Comparison of ENCODE assay signal across 29 cellular contexts in genomic region chr10:44011603-44011981, GRCh38.
DNase-seq lines count a peak whose midpoint lies in the region; ATAC-seq, FAIRE-seq and TF ChIP-seq lines count a peak whose summit lies in the region.
"Had no signal": no experiment of that assay in that cellular context is flagged by ENCODE, and none has a peak within 500 bp of the region (broad histone marks: within the 10 kb centered on the region; RNA-seq: fewer than 3 reads in every experiment).

No MANE protein-coding gene starts in this region.

- H3K4me3 Mint-ChIP-seq in stimulated activated effector memory CD8-positive, alpha-beta T cell treated with anti-CD3 and anti-CD28 coated beads, Interleukin-12 subunit alpha, Interleukin-12 subunit beta, amount 100 ng/mL, for 72 hours, result no peak overlapping the region
- H3K4me3 Mint-ChIP-seq: activated naive CD8-positive, alpha-beta T cell; effector memory CD8-positive, alpha-beta T cell; mesothelial cell of epicardium had no signal

- H3K4me1 Mint-ChIP-seq in stimulated activated effector memory CD8-positive, alpha-beta T cell treated with anti-CD3 and anti-CD28 coated beads, Interleukin-12 subunit alpha, Interleukin-12 subunit beta, amount 100 ng/mL, for 72 hours, result peaks cover 8% of the 10 kb centered on the region

- TF ChIP-seq CTCF in RWPE2 (IDR thresholded peaks at IDR 0.05; ENCODE audit: poor library complexity, severe bottlenecking) (no peak), keratinocyte (optimal IDR thresholded peaks at IDR 0.05 in 1 of 3, IDR thresholded peaks at IDR 0.05 in 1 of 3, conservative IDR thresholded peaks at IDR 0.05 in 1 of 3; ENCODE audit: extremely low read depth in 1 of 3, insufficient read depth in 2 of 3, low read length in 3 of 3) (no peak), spleen (IDR thresholded peaks at IDR 0.05 in 8 of 11, conservative IDR thresholded peaks at IDR 0.05 in 3 of 11) (no peak)

- H3K27me3 ChIP-seq in BLaER1 (no peaks in the 10 kb centered on the region), RWPE2 (ENCODE audit: insufficient read depth, poor library complexity, severe bottlenecking) (no peaks in the 10 kb centered on the region), keratinocyte (ENCODE audit: control insufficient read depth, extremely low read depth, insufficient read depth, low read length) (no peaks in the 10 kb centered on the region), spleen (replicated peaks in 1 of 7) (no peaks in the 10 kb centered on the region)
- H3K27me3 ChIP-seq: cardiac muscle cell, colonic mucosa, heart right ventricle, right lobe of liver, thyroid gland had no signal

- H3K27ac Mint-ChIP-seq in stimulated activated effector memory CD8-positive, alpha-beta T cell treated with anti-CD3 and anti-CD28 coated beads, Interleukin-12 subunit alpha, Interleukin-12 subunit beta, amount 100 ng/mL, for 72 hours, result no peak overlapping the region
- H3K27ac Mint-ChIP-seq: activated naive CD8-positive, alpha-beta T cell; effector memory CD8-positive, alpha-beta T cell; mesothelial cell of epicardium; progenitor cell of endocrine pancreas had no signal

- H3K9ac ChIP-seq in BLaER1, result no peak overlapping the region
- no peak overlapping the region for H3K9ac ChIP-seq in keratinocyte (ENCODE audit: control insufficient read depth, extremely low read depth, insufficient read depth, low read length)

- no peaks in the 10 kb centered on the region for H3K36me3 ChIP-seq in BLaER1
- no peaks in the 10 kb centered on the region for H3K36me3 ChIP-seq in RWPE2 (ENCODE audit: low read depth)
- H3K36me3 ChIP-seq in keratinocyte (ENCODE audit: control insufficient read depth in 2 of 2, extremely low read depth in 1 of 2, insufficient read depth in 2 of 2, low read length in 2 of 2), result no peaks in the 10 kb centered on the region
- H3K36me3 ChIP-seq in spleen, result no peaks in the 10 kb centered on the region
- H3K36me3 ChIP-seq: cardiac muscle cell, colonic mucosa, heart right ventricle, right lobe of liver, thyroid gland had no signal

- H3K9me1 ChIP-seq in keratinocyte (ENCODE audit: control insufficient read depth, extremely low read depth, insufficient read depth, low read length), result no peaks in the 10 kb centered on the region

- FAIRE-seq in GM18507 (lab: Jason Lieb, UNC) (peak; percentile 12), keratinocyte (lab: Jason Lieb, UNC) (no peak)
- FAIRE-seq: G401.6, H54, RCC 7860 had no signal

- no peak overlapping the region for H2AFZ ChIP-seq in keratinocyte (ENCODE audit: control insufficient read depth, low read length)

- H3K4me2 ChIP-seq in BLaER1, result peak overlapping the region; percentile 65
- H3K4me2 ChIP-seq in keratinocyte (ENCODE audit: control insufficient read depth, extremely low read depth, insufficient read depth, low read depth, low read length), result no peak overlapping the region

- H3K27ac ChIP-seq in BLaER1, result no peak overlapping the region
- H3K27ac ChIP-seq in RWPE2 (ENCODE audit: poor library complexity, severe bottlenecking), result peak overlapping the region; percentile 51
- peak overlapping the region; percentile 15 for H3K27ac ChIP-seq in keratinocyte (ENCODE audit: control insufficient read depth, insufficient read depth, low read length)
- no peak overlapping the region for H3K27ac ChIP-seq in spleen
- H3K27ac ChIP-seq: cardiac muscle cell, colonic mucosa, right lobe of liver, thyroid gland had no signal

- no peaks in the 10 kb centered on the region for H3K79me2 ChIP-seq in keratinocyte (ENCODE audit: control insufficient read depth, insufficient read depth, low read length)

- H3K4me1 ChIP-seq in BLaER1 (peaks cover 34% of the 10 kb centered on the region), RWPE2 (ENCODE audit: insufficient read depth, poor library complexity, severe bottlenecking) (peaks cover 3% of the 10 kb centered on the region), keratinocyte (ENCODE audit: control insufficient read depth, extremely low read depth, insufficient read depth, low read length) (peaks cover 13% of the 10 kb centered on the region), spleen (no peaks in the 10 kb centered on the region)
- H3K4me1 ChIP-seq: colonic mucosa, right lobe of liver had no signal

- H3K4me3 ChIP-seq in BLaER1 (no peak overlapping the region), RWPE2 (ENCODE audit: severe bottlenecking) (no peak overlapping the region), keratinocyte (ENCODE audit: control insufficient read depth in 2 of 3, extremely low read depth in 1 of 3, insufficient read depth in 2 of 3, low read depth in 1 of 3, low read length in 3 of 3) (no peak overlapping the region), spleen (no peak overlapping the region)
- H3K4me3 ChIP-seq: cardiac muscle cell, colonic mucosa, heart right ventricle, right lobe of liver, thyroid gland had no signal

- no peak for TF ChIP-seq POLR2A in spleen (IDR thresholded peaks at IDR 0.05)

- H3K9me3 Mint-ChIP-seq in stimulated activated effector memory CD8-positive, alpha-beta T cell treated with anti-CD3 and anti-CD28 coated beads, Interleukin-12 subunit alpha, Interleukin-12 subunit beta, amount 100 ng/mL, for 72 hours, result no peaks in the 10 kb centered on the region
- H3K9me3 Mint-ChIP-seq: effector memory CD8-positive, alpha-beta T cell; mesothelial cell of epicardium had no signal

- H4K20me1 ChIP-seq in BLaER1, result no peaks in the 10 kb centered on the region
- H4K20me1 ChIP-seq in keratinocyte (ENCODE audit: control insufficient read depth, extremely low read depth, insufficient read depth, low read length), result no peaks in the 10 kb centered on the region

- ATAC-seq in RWPE2 (ENCODE audit: low read depth) (no peak), GM21723 (IDR thresholded peaks at IDR 0.05; ENCODE audit: unreplicated experiment) (no peak)
- ATAC-seq in stimulated activated effector memory CD8-positive, alpha-beta T cell treated with anti-CD3 and anti-CD28 coated beads, Interleukin-12 subunit alpha, Interleukin-12 subunit beta, amount 100 ng/mL, for 72 hours, result no peak
- ATAC-seq: effector memory CD8-positive, alpha-beta T cell; right lobe of liver had no signal

- 90 to 96% (median 95%) methylated on average over 5 of the region's 5 CpGs for WGBS in spleen, 5 donors

- no peaks in the 10 kb centered on the region for H3K36me3 Mint-ChIP-seq in stimulated activated effector memory CD8-positive, alpha-beta T cell treated with anti-CD3 and anti-CD28 coated beads, Interleukin-12 subunit alpha, Interleukin-12 subunit beta, amount 100 ng/mL, for 72 hours
- H3K36me3 Mint-ChIP-seq: activated naive CD8-positive, alpha-beta T cell; mesothelial cell of epicardium had no signal

- dilution Hi-C loops in keratinocyte (cut with MboI; ENCODE audit: extremely low pct_ligation_motif_present, low sequenced_read_pairs), result no loop called here

- DNase-seq in GM18507 (ENCODE audit: extremely low spot score, insufficient read length, low read depth), result no peak
- no peak for DNase-seq in RWPE2 (ENCODE audit: low spot score)
- DNase-seq in keratinocyte (ENCODE audit: low read depth, low spot score), result no peak
- no peak for DNase-seq in spleen
- no peak for DNase-seq in stimulated activated effector memory CD8-positive, alpha-beta T cell treated with anti-CD3 and anti-CD28 coated beads, Interleukin-12 subunit alpha, Interleukin-12 subunit beta, amount 100 ng/mL, for 72 hours (ENCODE audit: low spot score in 2 of 2)
- DNase-seq: activated effector memory CD4-positive, alpha-beta T cell treated with anti-CD3 and anti-CD28 coated beads, Interleukin-2, amount 50 U/mL, for 16 hours; activated T-cell treated with anti-CD3 and anti-CD28 coated beads, Interleukin-2, amount 50 U/mL, for 1 hour; anterior cingulate cortex; colonic mucosa; effector memory CD8-positive, alpha-beta T cell; foreskin melanocyte; heart right ventricle; KBM-7; kidney glomerular epithelial cell; NCI-H1930; nucleus accumbens; right lobe of liver; SIG-M5; stimulated activated CD4-positive, alpha-beta T cell treated with anti-CD3 and anti-CD28 coated beads, Interleukin-4, amount 100 ng/mL, for 1 hour; thyroid gland had no signal

- no peaks in the 10 kb centered on the region for H3K9me3 ChIP-seq in BLaER1
- H3K9me3 ChIP-seq in RWPE2 (ENCODE audit: severe bottlenecking), result peaks cover 2% of the 10 kb centered on the region
- H3K9me3 ChIP-seq in keratinocyte (ENCODE audit: control insufficient read depth, low read depth, low read length), result no peaks in the 10 kb centered on the region
- no peaks in the 10 kb centered on the region for H3K9me3 ChIP-seq in spleen
- H3K9me3 ChIP-seq: colonic mucosa, heart right ventricle, right lobe of liver, thyroid gland had no signal

- intact Hi-C loops in spleen (cut with DNase I; ENCODE audit: low total_unique reads), result no loop called here

Comparison
In these comparisons a context has a peak if more than half of its experiments do, and no peak if none do; other contexts are left out.
1. H3K27ac ChIP-seq: peak in RWPE2 (single experiment) and keratinocyte (single experiment); none in BLaER1 (single experiment) and spleen (0 of 8).